In the genomic region with DNA sequence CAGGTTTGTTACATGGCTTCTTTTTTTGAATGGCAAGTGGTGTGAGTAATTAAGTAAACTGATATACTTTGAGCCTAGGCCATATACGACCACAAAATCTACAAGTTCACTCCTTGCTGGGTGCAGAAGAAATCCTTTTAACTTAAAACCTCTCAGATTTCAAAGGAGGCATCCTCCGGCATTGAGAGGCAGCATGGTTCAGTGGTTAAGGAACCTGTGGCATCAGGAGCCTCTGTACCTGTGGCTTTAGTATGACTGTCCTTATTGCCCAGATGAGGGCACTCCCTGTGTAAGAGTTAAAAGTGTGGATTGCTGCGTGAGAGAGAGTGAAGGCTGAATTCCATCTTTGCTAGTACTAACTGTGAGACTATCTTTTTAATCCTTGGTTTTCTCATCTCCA, we compare ENCODE assay signal across 17 cellular contexts. TPM values are rescaled to one million over a fixed set of nuclear protein-coding genes. Genes with fewer than 3 reads are reported as not detected.
A peak's percentile ranks its signal among the peaks of the same experiment; 100 is the strongest.
DNase-seq lines count a peak whose midpoint lies in the region; ATAC-seq lines count a peak whose summit lies in the region.
"Had no signal": no experiment of that assay in that cellular context is flagged by ENCODE, and none has a peak within 500 bp of the region (broad histone marks: within the 10 kb centered on the region; RNA-seq: fewer than 3 reads in every experiment).

No MANE protein-coding gene starts in this region.

- peak overlapping the region; percentile 38 for H3K27ac Mint-ChIP-seq in activated naive CD4-positive, alpha-beta T cell treated with anti-CD3 and anti-CD28 coated beads, Interleukin-2, amount 50 U/mL, for 24 hours
- peak overlapping the region; percentile 99 for H3K27ac Mint-ChIP-seq in effector memory CD8-positive, alpha-beta T cell
- peak overlapping the region; percentile 51 for H3K27ac Mint-ChIP-seq in stimulated activated naive B cell treated with anti-CD40 and anti-IgM and Interleukin-4, amounts not matched to agents 10 μg/mL and 1 μg/mL and 100 μg/mL, for 72 hours

- no peaks in the 10 kb centered on the region for H3K9me2 ChIP-seq in Karpas-422 (replicated peaks; ENCODE audit: insufficient read depth, low read length)

- H3K27ac ChIP-seq in Karpas-422 (ENCODE audit: low read length): no peak overlapping the region
- H3K27ac ChIP-seq: gastrocnemius medialis, SJSA1, transverse colon had no signal

- 0 out of 2 replicates have a peak, but pooled peaks cover 3% of the 10 kb centered on the region for H4K20me1 ChIP-seq in Karpas-422 (ENCODE audit: insufficient read depth, low read depth, low read length)

- H3K79me2 ChIP-seq in Karpas-422 (ENCODE audit: low read length): no peaks in the 10 kb centered on the region

- no peak overlapping the region for H3K9ac ChIP-seq in Karpas-422 (ENCODE audit: low read length)

- H3K4me3 ChIP-seq in Karpas-422 (ENCODE audit: low read length): no peak overlapping the region
- H3K4me3 ChIP-seq: gastrocnemius medialis, SJSA1, transverse colon had no signal

- H3K36me3 ChIP-seq in Karpas-422 (ENCODE audit: insufficient read depth, low read length): no peaks in the 10 kb centered on the region
- H3K36me3 ChIP-seq: gastrocnemius medialis, transverse colon had no signal

- no peaks in the 10 kb centered on the region for H3K9me3 Mint-ChIP-seq in activated naive CD4-positive, alpha-beta T cell treated with anti-CD3 and anti-CD28 coated beads, Interleukin-2, amount 50 U/mL, for 24 hours
- H3K9me3 Mint-ChIP-seq in effector memory CD8-positive, alpha-beta T cell: no peaks in the 10 kb centered on the region
- no peaks in the 10 kb centered on the region for H3K9me3 Mint-ChIP-seq in stimulated activated naive B cell treated with anti-CD40 and anti-IgM and Interleukin-4, amounts not matched to agents 10 μg/mL and 1 μg/mL and 100 μg/mL, for 72 hours

- H2AFZ ChIP-seq in Karpas-422 (ENCODE audit: low read length): no peak overlapping the region

- peaks cover 39% of the 10 kb centered on the region for H3K36me3 Mint-ChIP-seq in activated naive CD4-positive, alpha-beta T cell treated with anti-CD3 and anti-CD28 coated beads, Interleukin-2, amount 50 U/mL, for 24 hours
- peaks cover 43% of the 10 kb centered on the region for H3K36me3 Mint-ChIP-seq in effector memory CD8-positive, alpha-beta T cell (ENCODE audit: insufficient read depth)
- H3K36me3 Mint-ChIP-seq in stimulated activated naive B cell treated with anti-CD40 and anti-IgM and Interleukin-4, amounts not matched to agents 10 μg/mL and 1 μg/mL and 100 μg/mL, for 72 hours: peaks cover 23 to 45% of the 10 kb centered on the region in 2 donors

- H3K27me3 ChIP-seq in Karpas-422 (ENCODE audit: low read length): no peaks in the 10 kb centered on the region
- H3K27me3 ChIP-seq: gastrocnemius medialis, SJSA1, transverse colon had no signal

- H3K27me3 Mint-ChIP-seq in activated naive CD4-positive, alpha-beta T cell treated with anti-CD3 and anti-CD28 coated beads, Interleukin-2, amount 50 U/mL, for 24 hours: no peaks in the 10 kb centered on the region
- H3K27me3 Mint-ChIP-seq in effector memory CD8-positive, alpha-beta T cell: no peaks in the 10 kb centered on the region
- no peaks in the 10 kb centered on the region for H3K27me3 Mint-ChIP-seq in stimulated activated naive B cell treated with anti-CD40 and anti-IgM and Interleukin-4, amounts not matched to agents 10 μg/mL and 1 μg/mL and 100 μg/mL, for 72 hours

- peaks cover 75% of the 10 kb centered on the region for H3K4me1 Mint-ChIP-seq in activated naive CD4-positive, alpha-beta T cell treated with anti-CD3 and anti-CD28 coated beads, Interleukin-2, amount 50 U/mL, for 24 hours
- H3K4me1 Mint-ChIP-seq in effector memory CD8-positive, alpha-beta T cell (ENCODE audit: low read depth in 2 of 2): peaks cover 67 to 70% of the 10 kb centered on the region in 2 donors
- peaks cover 37 to 78% of the 10 kb centered on the region in 2 donors for H3K4me1 Mint-ChIP-seq in stimulated activated naive B cell treated with anti-CD40 and anti-IgM and Interleukin-4, amounts not matched to agents 10 μg/mL and 1 μg/mL and 100 μg/mL, for 72 hours

- no peak for ATAC-seq in effector memory CD8-positive, alpha-beta T cell (replicated peaks)
- ATAC-seq in stimulated activated naive B cell treated with anti-CD40 and anti-IgM and Interleukin-4, amounts not matched to agents 10 μg/mL and 1 μg/mL and 100 μg/mL, for 72 hours (replicated peaks): no peak
- ATAC-seq: gastrocnemius medialis, left cardiac atrium had no signal

- H3K4me1 ChIP-seq in Karpas-422 (ENCODE audit: low read length): peaks cover 14% of the 10 kb centered on the region

- H3K4me3 Mint-ChIP-seq in activated naive CD4-positive, alpha-beta T cell treated with anti-CD3 and anti-CD28 coated beads, Interleukin-2, amount 50 U/mL, for 24 hours: no peak overlapping the region
- peak overlapping the region in 1 of 2 donors; percentile 43 for H3K4me3 Mint-ChIP-seq in effector memory CD8-positive, alpha-beta T cell
- H3K4me3 Mint-ChIP-seq in stimulated activated naive B cell treated with anti-CD40 and anti-IgM and Interleukin-4, amounts not matched to agents 10 μg/mL and 1 μg/mL and 100 μg/mL, for 72 hours: no peak overlapping the region

- DNase-seq in activated naive CD4-positive, alpha-beta T cell (lab: John Stamatoyannopoulos, UW): no peak
- DNase-seq in Karpas-422 (peak; percentile 35), SKM-1 (lab: John Stamatoyannopoulos, UW; ENCODE audit: unreplicated experiment) (no peak), MV-4-11 (lab: John Stamatoyannopoulos, UW) (no peak)
- DNase-seq in effector memory CD8-positive, alpha-beta T cell: no peak
- no peak for DNase-seq in stimulated activated naive B cell treated with anti-CD40 and anti-IgM and Interleukin-4, amounts not matched to agents 10 μg/mL and 1 μg/mL and 100 μg/mL, for 72 hours
- DNase-seq in activated effector memory CD4-positive, alpha-beta T cell treated with Interleukin-2 at 50 U/mL for 16 hours: no peak
- DNase-seq: activated naive CD4-positive, alpha-beta T cell treated with Interleukin-2 at 50 U/mL for 16 hours; dermis blood vessel endothelial cell; EL; gastrocnemius medialis; left cardiac atrium; NCI-H1092; retina; transverse colon had no signal

- no peaks in the 10 kb centered on the region for H3K9me3 ChIP-seq in Karpas-422 (ENCODE audit: low read length)
- H3K9me3 ChIP-seq: gastrocnemius medialis, SJSA1, transverse colon had no signal

- no peak overlapping the region for H3K4me2 ChIP-seq in Karpas-422 (ENCODE audit: low read depth, low read length, poor library complexity, severe bottlenecking)

RNA-seq across cellular contexts. Expression of a gene that starts 3.3 kb away (rescaled TPM):
- 1.2 and 1.5 TPM in 2 replicates for total RNA-seq in Karpas-422 (2014; rRNA removed; shearing (Covaris generic); ENCODE audit: low replicate concordance)

Comparison
In these comparisons a context has a peak if more than half of its experiments do, and no peak if none do; other contexts are left out.
1. H3K27ac Mint-ChIP-seq: peak in every context shown above with its lines; median percentile 99 in effector memory CD8-positive, alpha-beta T cell; 51 in stimulated activated naive B cell treated with anti-CD40 and anti-IgM and Interleukin-4, amounts not matched to agents 10 μg/mL and 1 μg/mL and 100 μg/mL, for 72 hours; 38 in activated naive CD4-positive, alpha-beta T cell treated with anti-CD3 and anti-CD28 coated beads, Interleukin-2, amount 50 U/mL, for 24 hours.